ENCODE assay signal across 26 cellular contexts in genomic region chr7:102154425-102154824, GRCh38.
"Had no signal": no experiment of that assay in that cellular context is flagged by ENCODE, and none has a peak within 500 bp of the region (broad histone marks: within the 10 kb centered on the region; RNA-seq: fewer than 3 reads in every experiment).

No MANE protein-coding gene starts in this region.

- ATAC-seq: esophagus mucosa; gastroesophageal sphincter; heart left ventricle; left colon; left ventricle myocardium superior; naive thymus-derived CD4-positive, alpha-beta T cell; stimulated activated naive B cell treated with anti-CD40 and anti-IgM and Interleukin-4, amounts not matched to agents 10 μg/mL and 1 μg/mL and 100 μg/mL, for 72 hours had no signal

- FAIRE-seq: islet of Langerhans had no signal

- H3K4me1 ChIP-seq: colonic mucosa, parathyroid adenoma, prostate gland, spleen, tibial nerve had no signal

- DNase-seq: colonic mucosa; effector CD8-positive, alpha-beta T cell; endodermal cell; foreskin fibroblast; heart left ventricle; hippocampal formation; kidney glomerular epithelial cell; left colon; left ventricle myocardium superior; mesenchymal stem cell; naive thymus-derived CD4-positive, alpha-beta T cell; sigmoid colon; spleen; stimulated activated CD4-positive, alpha-beta T cell treated with anti-CD3 and anti-CD28 coated beads, Interleukin-2, amount 100 ng/mL, for 48 hours; stimulated activated naive B cell treated with anti-CD40 and anti-IgM and Interleukin-4, amounts not matched to agents 10 μg/mL and 1 μg/mL and 100 μg/mL, for 72 hours; upper lobe of left lung had no signal

- H2AFZ ChIP-seq: neural progenitor cell, parathyroid adenoma had no signal

- H3K9me3 ChIP-seq: colonic mucosa, gastroesophageal sphincter, heart left ventricle, prostate gland, right atrium auricular region, sigmoid colon, spleen, thoracic aorta, tibial nerve, upper lobe of left lung had no signal

- H3K27ac ChIP-seq: colonic mucosa, neural progenitor cell, parathyroid adenoma, prostate gland, spleen, thoracic aorta, tibial nerve had no signal

- H3K4me2 ChIP-seq: neural progenitor cell had no signal

- H3K9ac ChIP-seq: neural progenitor cell, parathyroid adenoma had no signal

- H3K36me3 ChIP-seq: colonic mucosa, neural progenitor cell, prostate gland had no signal

- H3K4me3 ChIP-seq: colonic mucosa, gastroesophageal sphincter, heart left ventricle, lung, neural progenitor cell, prostate gland, right atrium auricular region, sigmoid colon, spleen, thoracic aorta, tibial nerve, upper lobe of left lung had no signal

- H3K27me3 ChIP-seq: colonic mucosa, gastroesophageal sphincter, heart left ventricle, neural progenitor cell, right atrium auricular region, sigmoid colon, spleen, tibial nerve, upper lobe of left lung had no signal
